Comparison of ENCODE assay signal across 2 cellular contexts in the genomic region with DNA sequence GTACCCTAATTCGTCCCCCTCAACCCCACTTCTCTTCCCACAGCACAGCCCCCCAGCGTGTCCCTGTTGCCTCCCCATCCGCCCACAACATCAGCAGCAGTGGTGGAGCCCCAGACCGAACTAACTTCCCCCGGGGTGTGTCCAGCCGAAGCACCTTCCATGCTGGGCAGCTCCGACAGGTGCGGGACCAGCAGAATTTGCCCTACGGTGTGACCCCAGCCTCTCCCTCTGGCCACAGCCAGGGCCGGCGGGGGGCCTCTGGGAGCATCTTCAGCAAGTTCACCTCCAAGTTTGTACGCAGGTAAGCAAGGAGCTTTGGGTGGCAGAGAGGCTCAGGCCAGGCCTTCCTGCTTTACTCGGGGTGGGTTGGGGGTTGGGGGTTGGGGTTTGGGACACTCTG.
TF ChIP-seq lines count a peak whose summit lies in the region.

No MANE protein-coding gene starts in this region.

TF ChIP-seq in IMR-90, 13 proteins besides CTCF, POLR2A, EP300 and RAD21:
- TF ChIP-seq CHD1 (IDR thresholded peaks at IDR 0.05; ENCODE audit: low read depth, low read length) = no peak
- TF ChIP-seq BHLHE40 (IDR thresholded peaks at IDR 0.05; ENCODE audit: low read depth, low read length) = no peak
- TF ChIP-seq SMC3 (IDR thresholded peaks at IDR 0.05; ENCODE audit: low read depth, low read length) = no peak
- TF ChIP-seq, protein P1, sequence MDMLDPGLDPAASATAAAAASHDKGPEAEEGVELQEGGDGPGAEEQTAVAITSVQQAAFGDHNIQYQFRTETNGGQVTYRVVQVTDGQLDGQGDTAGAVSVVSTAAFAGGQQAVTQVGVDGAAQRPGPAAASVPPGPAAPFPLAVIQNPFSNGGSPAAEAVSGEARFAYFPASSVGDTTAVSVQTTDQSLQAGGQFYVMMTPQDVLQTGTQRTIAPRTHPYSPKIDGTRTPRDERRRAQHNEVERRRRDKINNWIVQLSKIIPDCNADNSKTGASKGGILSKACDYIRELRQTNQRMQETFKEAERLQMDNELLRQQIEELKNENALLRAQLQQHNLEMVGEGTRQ (IDR thresholded peaks at IDR 0.05; ENCODE audit: low read depth, low read length) = no peak
- TF ChIP-seq RCOR1 (IDR thresholded peaks at IDR 0.05; ENCODE audit: insufficient replicate concordance, low read length) = no peak
- TF ChIP-seq FOS (IDR thresholded peaks at IDR 0.05; ENCODE audit: low read depth, low read length) = no peak
- TF ChIP-seq MXI1 (IDR thresholded peaks at IDR 0.05; ENCODE audit: borderline replicate concordance, low read depth, low read length) = no peak
- no peak for TF ChIP-seq RFX5 (IDR thresholded peaks at IDR 0.05; ENCODE audit: low read depth, low read length)
- TF ChIP-seq MAFK (IDR thresholded peaks at IDR 0.05; ENCODE audit: low read depth, low read length) = no peak
- TF ChIP-seq, protein P2, sequence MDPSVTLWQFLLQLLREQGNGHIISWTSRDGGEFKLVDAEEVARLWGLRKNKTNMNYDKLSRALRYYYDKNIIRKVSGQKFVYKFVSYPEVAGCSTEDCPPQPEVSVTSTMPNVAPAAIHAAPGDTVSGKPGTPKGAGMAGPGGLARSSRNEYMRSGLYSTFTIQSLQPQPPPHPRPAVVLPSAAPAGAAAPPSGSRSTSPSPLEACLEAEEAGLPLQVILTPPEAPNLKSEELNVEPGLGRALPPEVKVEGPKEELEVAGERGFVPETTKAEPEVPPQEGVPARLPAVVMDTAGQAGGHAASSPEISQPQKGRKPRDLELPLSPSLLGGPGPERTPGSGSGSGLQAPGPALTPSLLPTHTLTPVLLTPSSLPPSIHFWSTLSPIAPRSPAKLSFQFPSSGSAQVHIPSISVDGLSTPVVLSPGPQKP (IDR thresholded peaks at IDR 0.05; ENCODE audit: borderline replicate concordance, low read depth, low read length) = no peak
- TF ChIP-seq MAZ (IDR thresholded peaks at IDR 0.05; ENCODE audit: borderline replicate concordance, low read depth, low read length) = no peak
- TF ChIP-seq CEBPB (IDR thresholded peaks at IDR 0.05; ENCODE audit: low read depth, low read length) = no peak
- TF ChIP-seq NFE2L2 (IDR thresholded peaks at IDR 0.05; ENCODE audit: low read depth, low read length) = no peak

TF ChIP-seq in K562, 482 proteins besides CTCF, POLR2A, EP300 and RAD21:
- peak; percentile 48 for TF ChIP-seq POLR2G (IDR thresholded peaks at IDR 0.05; ENCODE audit: low read depth, low read length)
- TF ChIP-seq, protein P3, sequence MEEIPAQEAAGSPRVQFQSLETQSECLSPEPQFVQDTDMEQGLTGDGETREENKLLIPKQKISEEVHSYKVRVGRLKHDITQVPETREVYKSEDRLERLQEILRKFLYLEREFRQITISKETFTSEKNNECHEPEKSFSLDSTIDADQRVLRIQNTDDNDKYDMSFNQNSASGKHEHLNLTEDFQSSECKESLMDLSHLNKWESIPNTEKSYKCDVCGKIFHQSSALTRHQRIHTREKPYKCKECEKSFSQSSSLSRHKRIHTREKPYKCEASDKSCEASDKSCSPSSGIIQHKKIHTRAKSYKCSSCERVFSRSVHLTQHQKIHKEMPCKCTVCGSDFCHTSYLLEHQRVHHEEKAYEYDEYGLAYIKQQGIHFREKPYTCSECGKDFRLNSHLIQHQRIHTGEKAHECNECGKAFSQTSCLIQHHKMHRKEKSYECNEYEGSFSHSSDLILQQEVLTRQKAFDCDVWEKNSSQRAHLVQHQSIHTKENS (CRISPR knock-in tag; IDR thresholded peaks at IDR 0.05) = no peak
- TF ChIP-seq NCOA1 (IDR thresholded peaks at IDR 0.05; ENCODE audit: low read depth) = no peak
- TF ChIP-seq, protein P4, sequence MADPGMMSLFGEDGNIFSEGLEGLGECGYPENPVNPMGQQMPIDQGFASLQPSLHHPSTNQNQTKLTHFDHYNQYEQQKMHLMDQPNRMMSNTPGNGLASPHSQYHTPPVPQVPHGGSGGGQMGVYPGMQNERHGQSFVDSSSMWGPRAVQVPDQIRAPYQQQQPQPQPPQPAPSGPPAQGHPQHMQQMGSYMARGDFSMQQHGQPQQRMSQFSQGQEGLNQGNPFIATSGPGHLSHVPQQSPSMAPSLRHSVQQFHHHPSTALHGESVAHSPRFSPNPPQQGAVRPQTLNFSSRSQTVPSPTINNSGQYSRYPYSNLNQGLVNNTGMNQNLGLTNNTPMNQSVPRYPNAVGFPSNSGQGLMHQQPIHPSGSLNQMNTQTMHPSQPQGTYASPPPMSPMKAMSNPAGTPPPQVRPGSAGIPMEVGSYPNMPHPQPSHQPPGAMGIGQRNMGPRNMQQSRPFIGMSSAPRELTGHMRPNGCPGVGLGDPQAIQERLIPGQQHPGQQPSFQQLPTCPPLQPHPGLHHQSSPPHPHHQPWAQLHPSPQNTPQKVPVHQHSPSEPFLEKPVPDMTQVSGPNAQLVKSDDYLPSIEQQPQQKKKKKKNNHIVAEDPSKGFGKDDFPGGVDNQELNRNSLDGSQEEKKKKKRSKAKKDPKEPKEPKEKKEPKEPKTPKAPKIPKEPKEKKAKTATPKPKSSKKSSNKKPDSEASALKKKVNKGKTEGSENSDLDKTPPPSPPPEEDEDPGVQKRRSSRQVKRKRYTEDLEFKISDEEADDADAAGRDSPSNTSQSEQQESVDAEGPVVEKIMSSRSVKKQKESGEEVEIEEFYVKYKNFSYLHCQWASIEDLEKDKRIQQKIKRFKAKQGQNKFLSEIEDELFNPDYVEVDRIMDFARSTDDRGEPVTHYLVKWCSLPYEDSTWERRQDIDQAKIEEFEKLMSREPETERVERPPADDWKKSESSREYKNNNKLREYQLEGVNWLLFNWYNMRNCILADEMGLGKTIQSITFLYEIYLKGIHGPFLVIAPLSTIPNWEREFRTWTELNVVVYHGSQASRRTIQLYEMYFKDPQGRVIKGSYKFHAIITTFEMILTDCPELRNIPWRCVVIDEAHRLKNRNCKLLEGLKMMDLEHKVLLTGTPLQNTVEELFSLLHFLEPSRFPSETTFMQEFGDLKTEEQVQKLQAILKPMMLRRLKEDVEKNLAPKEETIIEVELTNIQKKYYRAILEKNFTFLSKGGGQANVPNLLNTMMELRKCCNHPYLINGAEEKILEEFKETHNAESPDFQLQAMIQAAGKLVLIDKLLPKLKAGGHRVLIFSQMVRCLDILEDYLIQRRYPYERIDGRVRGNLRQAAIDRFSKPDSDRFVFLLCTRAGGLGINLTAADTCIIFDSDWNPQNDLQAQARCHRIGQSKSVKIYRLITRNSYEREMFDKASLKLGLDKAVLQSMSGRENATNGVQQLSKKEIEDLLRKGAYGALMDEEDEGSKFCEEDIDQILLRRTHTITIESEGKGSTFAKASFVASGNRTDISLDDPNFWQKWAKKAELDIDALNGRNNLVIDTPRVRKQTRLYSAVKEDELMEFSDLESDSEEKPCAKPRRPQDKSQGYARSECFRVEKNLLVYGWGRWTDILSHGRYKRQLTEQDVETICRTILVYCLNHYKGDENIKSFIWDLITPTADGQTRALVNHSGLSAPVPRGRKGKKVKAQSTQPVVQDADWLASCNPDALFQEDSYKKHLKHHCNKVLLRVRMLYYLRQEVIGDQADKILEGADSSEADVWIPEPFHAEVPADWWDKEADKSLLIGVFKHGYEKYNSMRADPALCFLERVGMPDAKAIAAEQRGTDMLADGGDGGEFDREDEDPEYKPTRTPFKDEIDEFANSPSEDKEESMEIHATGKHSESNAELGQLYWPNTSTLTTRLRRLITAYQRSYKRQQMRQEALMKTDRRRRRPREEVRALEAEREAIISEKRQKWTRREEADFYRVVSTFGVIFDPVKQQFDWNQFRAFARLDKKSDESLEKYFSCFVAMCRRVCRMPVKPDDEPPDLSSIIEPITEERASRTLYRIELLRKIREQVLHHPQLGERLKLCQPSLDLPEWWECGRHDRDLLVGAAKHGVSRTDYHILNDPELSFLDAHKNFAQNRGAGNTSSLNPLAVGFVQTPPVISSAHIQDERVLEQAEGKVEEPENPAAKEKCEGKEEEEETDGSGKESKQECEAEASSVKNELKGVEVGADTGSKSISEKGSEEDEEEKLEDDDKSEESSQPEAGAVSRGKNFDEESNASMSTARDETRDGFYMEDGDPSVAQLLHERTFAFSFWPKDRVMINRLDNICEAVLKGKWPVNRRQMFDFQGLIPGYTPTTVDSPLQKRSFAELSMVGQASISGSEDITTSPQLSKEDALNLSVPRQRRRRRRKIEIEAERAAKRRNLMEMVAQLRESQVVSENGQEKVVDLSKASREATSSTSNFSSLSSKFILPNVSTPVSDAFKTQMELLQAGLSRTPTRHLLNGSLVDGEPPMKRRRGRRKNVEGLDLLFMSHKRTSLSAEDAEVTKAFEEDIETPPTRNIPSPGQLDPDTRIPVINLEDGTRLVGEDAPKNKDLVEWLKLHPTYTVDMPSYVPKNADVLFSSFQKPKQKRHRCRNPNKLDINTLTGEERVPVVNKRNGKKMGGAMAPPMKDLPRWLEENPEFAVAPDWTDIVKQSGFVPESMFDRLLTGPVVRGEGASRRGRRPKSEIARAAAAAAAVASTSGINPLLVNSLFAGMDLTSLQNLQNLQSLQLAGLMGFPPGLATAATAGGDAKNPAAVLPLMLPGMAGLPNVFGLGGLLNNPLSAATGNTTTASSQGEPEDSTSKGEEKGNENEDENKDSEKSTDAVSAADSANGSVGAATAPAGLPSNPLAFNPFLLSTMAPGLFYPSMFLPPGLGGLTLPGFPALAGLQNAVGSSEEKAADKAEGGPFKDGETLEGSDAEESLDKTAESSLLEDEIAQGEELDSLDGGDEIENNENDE (IDR thresholded peaks at IDR 0.05; ENCODE audit: low read depth, low read length) = no peak
